Comparison of ENCODE assay signal across 1 cellular context in the genomic region with DNA sequence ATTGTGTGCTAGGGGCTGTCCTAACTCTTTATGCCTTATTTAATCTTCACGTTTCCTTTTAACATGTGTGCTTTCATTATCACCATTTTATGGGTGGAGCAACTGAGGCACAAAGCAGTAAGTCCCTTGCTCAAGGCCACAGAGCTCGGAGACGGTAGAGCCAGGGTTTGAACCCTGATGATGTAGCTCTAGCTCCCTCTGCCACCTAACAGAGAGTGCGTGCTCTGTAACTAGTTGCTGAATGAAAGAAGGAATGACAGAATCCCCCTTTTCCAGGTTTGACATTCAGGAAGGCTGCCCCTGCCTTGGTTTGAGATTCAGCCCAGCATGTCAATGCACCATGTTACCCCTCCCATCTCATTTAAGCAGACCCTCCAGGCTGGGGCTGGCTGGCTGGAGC.
TF ChIP-seq lines count a peak whose summit lies in the region.

No MANE protein-coding gene starts in this region.

TF ChIP-seq in K562, 482 proteins besides CTCF, POLR2A, EP300 and RAD21 (continued from another document):
- TF ChIP-seq, protein P1, sequence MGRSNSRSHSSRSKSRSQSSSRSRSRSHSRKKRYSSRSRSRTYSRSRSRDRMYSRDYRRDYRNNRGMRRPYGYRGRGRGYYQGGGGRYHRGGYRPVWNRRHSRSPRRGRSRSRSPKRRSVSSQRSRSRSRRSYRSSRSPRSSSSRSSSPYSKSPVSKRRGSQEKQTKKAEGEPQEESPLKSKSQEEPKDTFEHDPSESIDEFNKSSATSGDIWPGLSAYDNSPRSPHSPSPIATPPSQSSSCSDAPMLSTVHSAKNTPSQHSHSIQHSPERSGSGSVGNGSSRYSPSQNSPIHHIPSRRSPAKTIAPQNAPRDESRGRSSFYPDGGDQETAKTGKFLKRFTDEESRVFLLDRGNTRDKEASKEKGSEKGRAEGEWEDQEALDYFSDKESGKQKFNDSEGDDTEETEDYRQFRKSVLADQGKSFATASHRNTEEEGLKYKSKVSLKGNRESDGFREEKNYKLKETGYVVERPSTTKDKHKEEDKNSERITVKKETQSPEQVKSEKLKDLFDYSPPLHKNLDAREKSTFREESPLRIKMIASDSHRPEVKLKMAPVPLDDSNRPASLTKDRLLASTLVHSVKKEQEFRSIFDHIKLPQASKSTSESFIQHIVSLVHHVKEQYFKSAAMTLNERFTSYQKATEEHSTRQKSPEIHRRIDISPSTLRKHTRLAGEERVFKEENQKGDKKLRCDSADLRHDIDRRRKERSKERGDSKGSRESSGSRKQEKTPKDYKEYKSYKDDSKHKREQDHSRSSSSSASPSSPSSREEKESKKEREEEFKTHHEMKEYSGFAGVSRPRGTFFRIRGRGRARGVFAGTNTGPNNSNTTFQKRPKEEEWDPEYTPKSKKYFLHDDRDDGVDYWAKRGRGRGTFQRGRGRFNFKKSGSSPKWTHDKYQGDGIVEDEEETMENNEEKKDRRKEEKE (IDR thresholded peaks at IDR 0.05; ENCODE audit: borderline replicate concordance in 1 of 2, control insufficient read depth in 1 of 2, low read depth in 2 of 2, low read length in 1 of 2): no peak
- TF ChIP-seq, protein P2, sequence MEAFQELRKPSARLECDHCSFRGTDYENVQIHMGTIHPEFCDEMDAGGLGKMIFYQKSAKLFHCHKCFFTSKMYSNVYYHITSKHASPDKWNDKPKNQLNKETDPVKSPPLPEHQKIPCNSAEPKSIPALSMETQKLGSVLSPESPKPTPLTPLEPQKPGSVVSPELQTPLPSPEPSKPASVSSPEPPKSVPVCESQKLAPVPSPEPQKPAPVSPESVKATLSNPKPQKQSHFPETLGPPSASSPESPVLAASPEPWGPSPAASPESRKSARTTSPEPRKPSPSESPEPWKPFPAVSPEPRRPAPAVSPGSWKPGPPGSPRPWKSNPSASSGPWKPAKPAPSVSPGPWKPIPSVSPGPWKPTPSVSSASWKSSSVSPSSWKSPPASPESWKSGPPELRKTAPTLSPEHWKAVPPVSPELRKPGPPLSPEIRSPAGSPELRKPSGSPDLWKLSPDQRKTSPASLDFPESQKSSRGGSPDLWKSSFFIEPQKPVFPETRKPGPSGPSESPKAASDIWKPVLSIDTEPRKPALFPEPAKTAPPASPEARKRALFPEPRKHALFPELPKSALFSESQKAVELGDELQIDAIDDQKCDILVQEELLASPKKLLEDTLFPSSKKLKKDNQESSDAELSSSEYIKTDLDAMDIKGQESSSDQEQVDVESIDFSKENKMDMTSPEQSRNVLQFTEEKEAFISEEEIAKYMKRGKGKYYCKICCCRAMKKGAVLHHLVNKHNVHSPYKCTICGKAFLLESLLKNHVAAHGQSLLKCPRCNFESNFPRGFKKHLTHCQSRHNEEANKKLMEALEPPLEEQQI (IDR thresholded peaks at IDR 0.05): no peak
TF ChIP-seq in K562: peak in this region for 1.
